8 cellular contexts compared by ENCODE assay signal in genomic region chr17:60231234-60231633, GRCh38.
A peak's percentile ranks its signal among the peaks of the same experiment; 100 is the strongest.
DNase-seq lines count a peak whose midpoint lies in the region; ATAC-seq and TF ChIP-seq lines count a peak whose summit lies in the region.

No MANE protein-coding gene starts in this region.

- no peak overlapping the region for H3K4me2 ChIP-seq in OCI-LY7 (ENCODE audit: low read length)

- H3K9me3 ChIP-seq in A673 (ENCODE audit: low read depth, low read length, poor library complexity, severe bottlenecking) (no peaks in the 10 kb centered on the region), OCI-LY7 (ENCODE audit: low read length) (no peaks in the 10 kb centered on the region)

- POLR2A ChIA-PET in A673 (lab: Charles Lee; ENCODE audit: low non-redundant PET) (interaction anchor here (0.5 kb wide), 2 partner anchors 177 to 368 kb away, joined by 3 read pairs; no protein-coding TSS in a partner anchor), OCI-LY7 (lab: Charles Lee) (interaction anchor here (1.3 kb wide), 1 partner anchor 10 kb away, joined by 4 read pairs; no protein-coding TSS in a partner anchor)

- ATAC-seq in sciatic nerve, result peak; percentile 81
- ATAC-seq in HG03439 (IDR thresholded peaks at IDR 0.05; ENCODE audit: unreplicated experiment), result no peak
- no peak for ATAC-seq in HG02938 (IDR thresholded peaks at IDR 0.05; ENCODE audit: unreplicated experiment)
- no peak for ATAC-seq in HG02840 (IDR thresholded peaks at IDR 0.05; ENCODE audit: low FRiP score, unreplicated experiment)

- no peaks in the 10 kb centered on the region for H4K20me1 ChIP-seq in OCI-LY7 (ENCODE audit: insufficient read depth, low read length)

- TF ChIP-seq CTCF in A673 (conservative IDR thresholded peaks at IDR 0.05; ENCODE audit: low read depth, low read length) (peak; percentile 71), GM12874 (IDR thresholded peaks at IDR 0.05; ENCODE audit: insufficient read depth, low read depth, low read length) (peak; percentile 26; the same call in 1 of the 2 replicates), OCI-LY7 (conservative IDR thresholded peaks at IDR 0.05; ENCODE audit: low read length) (peak; percentile 79), epithelial cell of proximal tubule (conservative IDR thresholded peaks at IDR 0.05; ENCODE audit: low read depth, low read length) (peak; percentile 56)

- H3K4me1 ChIP-seq in A673 (ENCODE audit: insufficient read depth, low read length, poor library complexity, severe bottlenecking), result peaks cover 9% of the 10 kb centered on the region
- H3K4me1 ChIP-seq in OCI-LY7 (ENCODE audit: insufficient read depth, low read length, poor library complexity, severe bottlenecking), result no peaks in the 10 kb centered on the region

- H3K27me3 ChIP-seq in A673 (replicated peaks; ENCODE audit: insufficient read depth, low read depth, low read length, poor library complexity), result no peaks in the 10 kb centered on the region

- CTCF ChIA-PET in A673 (lab: Charles Lee) (interaction anchor here (0.5 to 1.8 kb wide), 7 partner anchors 10 to 768 kb away, joined by 3 to 12 read pairs (median 5); partner anchors contain the start of gene USP32), OCI-LY7 (lab: Charles Lee; ENCODE audit: unreplicated experiment) (interaction anchor here (1.0 kb wide), 1 partner anchor 82 kb away, joined by 3 read pairs; no protein-coding TSS in a partner anchor)

- intact Hi-C loops in A673 (cut with micrococcal nuclease; ENCODE audit: unreplicated experiment) (loop anchor here (2.0 to 5.0 kb wide), 2 partner anchors 190 to 206 kb away; no protein-coding TSS in a partner anchor), OCI-LY7 (cut with micrococcal nuclease; ENCODE audit: unreplicated experiment) (loop anchor here (5.0 kb wide), 1 partner anchor 191 kb away; the partner anchor contains the start of gene CHCT1), sciatic nerve (cut with DNase I) (no loop called here)

- peak; percentile 64 for DNase-seq in A673 (ENCODE audit: low spot score)
- DNase-seq in OCI-LY7 (ENCODE audit: low spot score), result peak; percentile 22
- no peak for DNase-seq in epithelial cell of proximal tubule (ENCODE audit: low read depth)
- DNase-seq in sciatic nerve (ENCODE audit: low spot score), result no peak

- H3K79me2 ChIP-seq in OCI-LY7 (ENCODE audit: insufficient read depth, low read depth, low read length), result no peaks in the 10 kb centered on the region

- H3K4me3 ChIP-seq in A673 (ENCODE audit: low read depth, low read length, poor library complexity, severe bottlenecking), result peak overlapping the region; percentile 15
- H3K4me3 ChIP-seq in OCI-LY7 (ENCODE audit: low read depth, low read length, poor library complexity, severe bottlenecking), result no peak overlapping the region
- no peak overlapping the region for H3K4me3 ChIP-seq in epithelial cell of proximal tubule (ENCODE audit: low read depth, low read length)

- peak overlapping the region; percentile 13 for H3K27ac ChIP-seq in A673 (ENCODE audit: low read depth, low read length, poor library complexity, severe bottlenecking)
- H3K27ac ChIP-seq in OCI-LY7 (ENCODE audit: low read depth, low read length, poor library complexity, severe bottlenecking), result no peak overlapping the region

- H2AFZ ChIP-seq in OCI-LY7 (ENCODE audit: low read length), result no peak overlapping the region

- H3K36me3 ChIP-seq in A673 (ENCODE audit: insufficient read depth, low read length, poor library complexity, severe bottlenecking), result no peaks in the 10 kb centered on the region
- peaks cover 8% of the 10 kb centered on the region; the same call in 1 of the 2 replicates for H3K36me3 ChIP-seq in OCI-LY7 (ENCODE audit: insufficient read depth, low read length)

- no TSS peak for BruUV-seq in A673 (replicated peaks; lab: Mats Ljungman, UMichigan)
- no TSS peak for BruUV-seq in OCI-LY7 (replicated peaks; lab: Mats Ljungman, UMichigan)

- H3K9me2 ChIP-seq in OCI-LY7 (ENCODE audit: insufficient read depth, low read length), result no peaks in the 10 kb centered on the region

Comparison
In these comparisons a context has a peak if more than half of its experiments do, and no peak if none do; other contexts are left out.
1. DNase-seq: peak in A673 (single experiment) and OCI-LY7 (single experiment); none in epithelial cell of proximal tubule (single experiment) and sciatic nerve (single experiment).
2. CTCF ChIP-seq: peak in every context shown above with its lines; median percentile 79 in OCI-LY7; 71 in A673; 56 in epithelial cell of proximal tubule; 26 in GM12874.